In genomic region chr2:240435457-240435954, GRCh38 we compare ENCODE assay signal across 8 cellular contexts. TPM values are rescaled to one million over a fixed set of nuclear protein-coding genes. Genes with fewer than 3 reads are reported as not detected.
DNase-seq lines count a peak whose midpoint lies in the region; ATAC-seq and TF ChIP-seq lines count a peak whose summit lies in the region.

Gene GPC1 (plus strand): TSS chr2:240435663. CDS start chr2:240435919, 256 bp downstream.

- no peak for TF ChIP-seq CTCF in fibroblast of villous mesenchyme (IDR thresholded peaks at IDR 0.05; ENCODE audit: insufficient read depth, low read depth, low read length)

- peaks cover 12% of the 10 kb centered on the region for H3K4me1 Mint-ChIP-seq in activated CD4-positive, alpha-beta T cell treated with anti-CD3 and anti-CD28 coated beads for 36 hours
- H3K4me1 Mint-ChIP-seq in natural killer cell treated with Interleukin-12 subunit alpha and Interleukin-12 subunit beta and Interleukin-15 and Interleukin-18, amount 100 ng/mL, for 72 hours (ENCODE audit: low read depth in 2 of 2) = peaks cover 0 to 10% of the 10 kb centered on the region in 2 donors

- H3K4me3 Mint-ChIP-seq in activated CD4-positive, alpha-beta T cell treated with anti-CD3 and anti-CD28 coated beads for 36 hours = peak within 1 kb of the TSS; percentile 68
- peak within 1 kb of the TSS; percentile 70 for H3K4me3 Mint-ChIP-seq in natural killer cell treated with Interleukin-12 subunit alpha and Interleukin-12 subunit beta and Interleukin-15 and Interleukin-18, amount 100 ng/mL, for 72 hours

- CTCF ChIA-PET in activated CD4-positive, alpha-beta T cell treated with anti-CD3 and anti-CD28 coated beads for 36 hours (lab: Charles Lee) = interaction anchor here (1.2 to 1.6 kb wide), 2 partner anchors 203 to 374 kb away, joined by 5 read pairs; no protein-coding TSS in a partner anchor

- POLR2A ChIA-PET in activated CD4-positive, alpha-beta T cell treated with anti-CD3 and anti-CD28 coated beads for 36 hours (lab: Charles Lee) = no interaction called here

- no peaks in the 10 kb centered on the region for H3K36me3 Mint-ChIP-seq in activated CD4-positive, alpha-beta T cell treated with anti-CD3 and anti-CD28 coated beads for 36 hours (ENCODE audit: low read depth)
- H3K36me3 Mint-ChIP-seq in natural killer cell treated with Interleukin-12 subunit alpha and Interleukin-12 subunit beta and Interleukin-15 and Interleukin-18, amount 100 ng/mL, for 72 hours = no peaks in the 10 kb centered on the region

- peak within 1 kb of the TSS; percentile 67 for H3K4me3 ChIP-seq in fibroblast of villous mesenchyme (ENCODE audit: low read depth, low read length)

- H3K27me3 Mint-ChIP-seq in activated CD4-positive, alpha-beta T cell treated with anti-CD3 and anti-CD28 coated beads for 36 hours = peaks cover 15% of the 10 kb centered on the region
- peaks cover 0 to 10% of the 10 kb centered on the region in 2 donors for H3K27me3 Mint-ChIP-seq in natural killer cell treated with Interleukin-12 subunit alpha and Interleukin-12 subunit beta and Interleukin-15 and Interleukin-18, amount 100 ng/mL, for 72 hours

- ATAC-seq in activated CD4-positive, alpha-beta T cell treated with anti-CD3 and anti-CD28 coated beads for 36 hours = peak; percentile 64
- peak; percentile 36 for ATAC-seq in HG02623 (IDR thresholded peaks at IDR 0.05; ENCODE audit: unreplicated experiment)
- ATAC-seq in natural killer cell treated with Interleukin-12 subunit alpha and Interleukin-12 subunit beta and Interleukin-15 and Interleukin-18, amount 100 ng/mL, for 72 hours = peak; percentile 85 to 89

- H3K9me3 Mint-ChIP-seq in activated CD4-positive, alpha-beta T cell treated with anti-CD3 and anti-CD28 coated beads for 36 hours (ENCODE audit: low read depth) = no peaks in the 10 kb centered on the region
- no peaks in the 10 kb centered on the region for H3K9me3 Mint-ChIP-seq in natural killer cell treated with Interleukin-12 subunit alpha and Interleukin-12 subunit beta and Interleukin-15 and Interleukin-18, amount 100 ng/mL, for 72 hours

- peak within 1 kb of the TSS; percentile 26 for H3K27ac Mint-ChIP-seq in activated CD4-positive, alpha-beta T cell treated with anti-CD3 and anti-CD28 coated beads for 36 hours
- H3K27ac Mint-ChIP-seq in natural killer cell treated with Interleukin-12 subunit alpha and Interleukin-12 subunit beta and Interleukin-15 and Interleukin-18, amount 100 ng/mL, for 72 hours = no peak within 1 kb of the TSS

- peak; percentile 74 for DNase-seq in activated CD4-positive, alpha-beta T cell treated with anti-CD3 and anti-CD28 coated beads for 36 hours
- DNase-seq in activated CD4-positive, alpha-beta T cell treated with anti-CD3 and anti-CD28 coated beads for 48 hours = no peak
- peak; percentile 44 for DNase-seq in NCI-H510A (lab: John Stamatoyannopoulos, UW)
- peak; percentile 9 for DNase-seq in activated gamma-delta T cell treated with anti-CD3 and anti-CD28 coated beads, Interleukin-2, amount 50 U/mL, for 16 hours (ENCODE audit: low read depth)
- peak; percentile 82 for DNase-seq in fibroblast of villous mesenchyme (ENCODE audit: low read depth)
- DNase-seq in natural killer cell treated with Interleukin-12 subunit alpha and Interleukin-12 subunit beta and Interleukin-15 and Interleukin-18, amount 100 ng/mL, for 72 hours (ENCODE audit: low spot score) = peak; percentile 72
- DNase-seq in ureter (ENCODE audit: low spot score) = no peak

- intact Hi-C loops in activated CD4-positive, alpha-beta T cell treated with anti-CD3 and anti-CD28 coated beads for 36 hours (cut with DNase I, micrococcal nuclease) = loop anchor here (1.0 to 10.0 kb wide), 8 partner anchors 33 to 1034 kb away; partner anchors contain the start of genes COPS9 (in 2 of the 2), CAPN10 (in 1 of the 2), DUSP28 (in 1 of the 2) and HDAC4 (in 1 of the 2)

RNA-seq across cellular contexts. Expression of gene GPC1, which starts in this region (rescaled TPM):
- total RNA-seq in activated CD4-positive, alpha-beta T cell treated with anti-CD3 and anti-CD28 coated beads for 36 hours = 1 to 10 TPM; 1.7 to 2.0 TPM
- total RNA-seq in fibroblast of villous mesenchyme = 88.9 and 106 TPM in 2 replicates
- 1 to 10 TPM; 1.2 to 1.8 TPM for total RNA-seq in natural killer cell treated with Interleukin-12 subunit alpha and Interleukin-12 subunit beta and Interleukin-15 and Interleukin-18, amount 100 ng/mL, for 72 hours
- 88.1 TPM for total RNA-seq in ureter

Comparison
In these comparisons a context has a peak if more than half of its experiments do, and no peak if none do; other contexts are left out.
1. RNA of gene GPC1 (total RNA-seq): 88.9 to 106 TPM in fibroblast of villous mesenchyme and 88.1 TPM in ureter (single experiment); 1.7 to 2.0 TPM in activated CD4-positive, alpha-beta T cell treated with anti-CD3 and anti-CD28 coated beads for 36 hours and 1.2 to 1.8 TPM in natural killer cell treated with Interleukin-12 subunit alpha and Interleukin-12 subunit beta and Interleukin-15 and Interleukin-18, amount 100 ng/mL, for 72 hours; every median in the first group is over 10 times any median in the second.
2. DNase-seq: peak in activated CD4-positive, alpha-beta T cell treated with anti-CD3 and anti-CD28 coated beads for 36 hours (single experiment), NCI-H510A (single experiment), activated gamma-delta T cell treated with anti-CD3 and anti-CD28 coated beads, Interleukin-2, amount 50 U/mL, for 16 hours (single experiment), fibroblast of villous mesenchyme (single experiment) and natural killer cell treated with Interleukin-12 subunit alpha and Interleukin-12 subunit beta and Interleukin-15 and Interleukin-18, amount 100 ng/mL, for 72 hours (single experiment); none in activated CD4-positive, alpha-beta T cell treated with anti-CD3 and anti-CD28 coated beads for 48 hours (single experiment) and ureter (single experiment).
3. ATAC-seq: peak in every context shown above with its lines; median percentile 87 in natural killer cell treated with Interleukin-12 subunit alpha and Interleukin-12 subunit beta and Interleukin-15 and Interleukin-18, amount 100 ng/mL, for 72 hours; 64 in activated CD4-positive, alpha-beta T cell treated with anti-CD3 and anti-CD28 coated beads for 36 hours; 36 in HG02623.